15 cellular contexts compared by ENCODE assay signal in the genomic region with DNA sequence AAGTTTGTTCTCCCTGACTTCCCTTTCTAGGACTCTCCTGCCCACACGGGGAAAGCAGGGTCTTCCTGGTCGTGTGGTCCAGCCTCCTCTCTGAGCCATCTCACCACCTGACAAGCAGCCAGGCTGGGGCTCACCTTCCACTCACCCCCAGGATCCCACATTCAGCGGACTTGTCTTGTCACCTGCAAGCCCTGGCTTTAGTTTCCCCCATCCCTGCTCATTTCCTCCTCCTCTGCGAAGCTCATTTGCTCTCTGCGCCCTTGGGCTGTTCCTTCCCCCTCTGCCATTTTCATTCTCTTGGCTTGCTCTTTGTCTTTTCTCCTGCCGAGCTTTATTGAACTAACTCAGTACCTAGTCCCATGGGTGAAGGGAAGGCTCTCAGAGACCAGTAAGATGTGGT. TPM values are rescaled to one million over a fixed set of nuclear protein-coding genes. Genes with fewer than 3 reads are reported as not detected.
A peak's percentile ranks its signal among the peaks of the same experiment; 100 is the strongest.
DNase-seq lines count a peak whose midpoint lies in the region; ATAC-seq and TF ChIP-seq lines count a peak whose summit lies in the region.
"Had no signal": no experiment of that assay in that cellular context is flagged by ENCODE, and none has a peak within 500 bp of the region (broad histone marks: within the 10 kb centered on the region; RNA-seq: fewer than 3 reads in every experiment).

No MANE protein-coding gene starts in this region.

- H3K4me3 ChIP-seq in Peyer's patch (peak overlapping the region in 3 of 4 donors; percentile 63 to 77 (median 71)), hepatocyte (peak overlapping the region; percentile 3), skeletal muscle cell (ENCODE audit: low read depth, low read length) (peak overlapping the region; percentile 11)

- peak overlapping the region; percentile 86 for H3K4me2 ChIP-seq in hepatocyte

- H3K27me3 Mint-ChIP-seq in IgD-negative memory B cell: peaks cover 9% of the 10 kb centered on the region

- peaks cover 3% of the 10 kb centered on the region for H3K36me3 Mint-ChIP-seq in IgD-negative memory B cell
- H3K36me3 Mint-ChIP-seq: CD4-positive, alpha-beta memory T cell; naive thymus-derived CD4-positive, alpha-beta T cell had no signal

- peak overlapping the region in 1 of 3 donors; percentile 18 for H3K27ac Mint-ChIP-seq in IgD-negative memory B cell
- H3K27ac Mint-ChIP-seq: activated T-helper 2 cell treated with anti-CD3 and anti-CD28 coated beads, Interferon-gamma antibody, Interleukin-2, Interleukin-4, amounts not matched to agents 10 μg/mL and 5 μg/mL and 100 μg/mL, durations not matched to agents 14 hours and 24 hours and 36 hours; CD4-positive, alpha-beta memory T cell; naive thymus-derived CD4-positive, alpha-beta T cell had no signal

- H3K27ac ChIP-seq in Peyer's patch: peak overlapping the region; percentile 79 to 98 (median 90)
- H3K27ac ChIP-seq in hepatocyte: peak overlapping the region; percentile 31
- no peak overlapping the region for H3K27ac ChIP-seq in substantia nigra (ENCODE audit: low read depth, low read length, poor library complexity, severe bottlenecking)

- no peaks in the 10 kb centered on the region for H3K9me3 Mint-ChIP-seq in IgD-negative memory B cell
- H3K9me3 Mint-ChIP-seq: activated T-helper 2 cell treated with anti-CD3 and anti-CD28 coated beads, Interferon-gamma antibody, Interleukin-2, Interleukin-4, amounts not matched to agents 10 μg/mL and 5 μg/mL and 100 μg/mL, durations not matched to agents 14 hours and 24 hours and 36 hours; CD4-positive, alpha-beta memory T cell; naive thymus-derived CD4-positive, alpha-beta T cell had no signal

- no peaks in the 10 kb centered on the region for H3K9me2 ChIP-seq in hepatocyte (replicated peaks; ENCODE audit: insufficient read depth)

- H3K9me3 ChIP-seq in Peyer's patch (no peaks in the 10 kb centered on the region), hepatocyte (ENCODE audit: low read depth) (no peaks in the 10 kb centered on the region)

- DNase-seq in Peyer's patch (no peak), hepatocyte (ENCODE audit: low spot score) (no peak), skeletal muscle cell (ENCODE audit: low read depth) (no peak), substantia nigra (lab: John Stamatoyannopoulos, UW) (no peak), NCI-H1092 treated with DMSO at 0.1 percent for 48 hours (lab: John Stamatoyannopoulos, UW) (no peak), HuH-7 (ENCODE audit: low spot score) (no peak)
- DNase-seq: CD4-positive, alpha-beta memory T cell; naive thymus-derived CD4-positive, alpha-beta T cell; NCI-H526 treated with DMSO at 0.1 percent for 48 hours; Right ventricle myocardium superior; stimulated activated naive CD4-positive, alpha-beta T cell treated with Interleukin-2 at 50 U/mL for 16 hours had no signal

- peaks cover 59% of the 10 kb centered on the region for H3K79me2 ChIP-seq in hepatocyte

- TF ChIP-seq CTCF in Peyer's patch (IDR thresholded peaks at IDR 0.05) (no peak), hepatocyte (IDR thresholded peaks at IDR 0.05; ENCODE audit: poor library complexity) (no peak)

- H4K20me1 ChIP-seq in hepatocyte (ENCODE audit: insufficient read depth, poor library complexity, severe bottlenecking): peaks cover 4% of the 10 kb centered on the region

- H3K4me3 Mint-ChIP-seq in IgD-negative memory B cell: peak overlapping the region; percentile 77 to 99 (median 93)

- H3K4me1 ChIP-seq in Peyer's patch (peaks cover 4 to 48% (median 15%) of the 10 kb centered on the region in 4 donors), hepatocyte (ENCODE audit: insufficient read depth) (peaks cover 31% of the 10 kb centered on the region)

- WGBS in hepatocyte (ENCODE audit: low lambda C conversion rate, missing lambda C conversion rate): 71% methylated on average over 6 of the region's 6 CpGs

- H3K36me3 ChIP-seq in Peyer's patch (no peaks in the 10 kb centered on the region), hepatocyte (replicated peaks; ENCODE audit: insufficient read depth, low read depth) (no peaks in the 10 kb centered on the region)

- TF ChIP-seq POLR2A in Peyer's patch (IDR thresholded peaks at IDR 0.05): no peak

- no peak overlapping the region for H2AFZ ChIP-seq in hepatocyte

- no peak for ATAC-seq in HG03175 (IDR thresholded peaks at IDR 0.05; ENCODE audit: unreplicated experiment)
- ATAC-seq: naive thymus-derived CD4-positive, alpha-beta T cell had no signal

- H3K27me3 ChIP-seq in Peyer's patch: no peaks in the 10 kb centered on the region
- peaks cover 15% of the 10 kb centered on the region for H3K27me3 ChIP-seq in hepatocyte

- H3K4me1 Mint-ChIP-seq in IgD-negative memory B cell: peaks cover 40 to 55% (median 40%) of the 10 kb centered on the region in 3 donors

RNA-seq across cellular contexts. Expression of a gene that starts 1.9 kb away (rescaled TPM):
- 94.1 TPM for polyA plus RNA-seq in IgD-negative memory B cell
- 100 to 1,000 TPM; 104 to 469 (median 424) TPM for total RNA-seq in Peyer's patch
- total RNA-seq in hepatocyte: 80.8 and 85.2 TPM in 2 replicates
- 81.4 and 93.3 TPM in 2 replicates for polyA plus RNA-seq in hepatocyte
- total RNA-seq: G401 had no signal

Comparison
In these comparisons a context has a peak if more than half of its experiments do, and no peak if none do; other contexts are left out.
1. H3K4me3 ChIP-seq: peak in every context shown above with its lines; median percentile 71 in Peyer's patch; 11 in skeletal muscle cell; 3 in hepatocyte.